In genomic region chr10:124842721-124843120, GRCh38 we compare ENCODE assay signal across 26 cellular contexts.
"Had no signal": no experiment of that assay in that cellular context is flagged by ENCODE, and none has a peak within 500 bp of the region (broad histone marks: within the 10 kb centered on the region; RNA-seq: fewer than 3 reads in every experiment).

No MANE protein-coding gene starts in this region.

- H3K4me1 ChIP-seq: SJCRH30 had no signal

- ATAC-seq: activated CD8-positive, alpha-beta T cell treated with anti-CD3 and anti-CD28 coated beads for 36 hours; activated naive CD4-positive, alpha-beta T cell treated with anti-CD3 and anti-CD28 coated beads, Interleukin-2, amount 50 U/mL, for 72 hours; Panc1 had no signal

- H3K4me1 Mint-ChIP-seq: activated CD4-positive, alpha-beta T cell treated with anti-CD3 and anti-CD28 coated beads, Interleukin-2, amount 10 ng/mL, durations not matched to agents 24 days and 14 days; brain had no signal

- H3K27ac ChIP-seq: SJCRH30, SK-N-MC had no signal

- H3K27ac Mint-ChIP-seq: activated CD4-positive, alpha-beta T cell treated with anti-CD3 and anti-CD28 coated beads, Interleukin-2, amount 10 ng/mL, durations not matched to agents 24 days and 14 days; activated CD8-positive, alpha-beta T cell treated with anti-CD3 and anti-CD28 coated beads for 36 hours; activated naive CD4-positive, alpha-beta T cell treated with anti-CD3 and anti-CD28 coated beads for 36 hours; activated naive CD4-positive, alpha-beta T cell treated with anti-CD3 and anti-CD28 coated beads, Interleukin-2, amount 50 U/mL, for 72 hours; activated T-helper 2 cell treated with anti-CD3 and anti-CD28 coated beads, Interferon-gamma antibody, Interleukin-2, Interleukin-4, amounts not matched to agents 10 μg/mL and 5 μg/mL and 100 μg/mL, durations not matched to agents 14 hours and 24 hours and 36 hours; brain; T-helper 1 cell treated with Interleukin-12 subunit alpha and Interleukin-12 subunit beta and Interleukin-4 antibody, amounts not matched to agents 30 μg/mL and 1 μg/mL, for 36 hours; T-helper 2 cell treated with Interferon-gamma antibody and Interleukin-4, amounts not matched to agents 5 μg/mL and 100 μg/mL, for 36 hours had no signal

- H3K9me3 Mint-ChIP-seq: activated CD4-positive, alpha-beta T cell treated with anti-CD3 and anti-CD28 coated beads, Interleukin-2, amount 10 ng/mL, durations not matched to agents 24 days and 14 days; activated CD8-positive, alpha-beta T cell treated with anti-CD3 and anti-CD28 coated beads for 36 hours; activated naive CD4-positive, alpha-beta T cell treated with anti-CD3 and anti-CD28 coated beads for 36 hours; activated naive CD4-positive, alpha-beta T cell treated with anti-CD3 and anti-CD28 coated beads, Interleukin-2, amount 50 U/mL, for 72 hours; activated T-helper 2 cell treated with anti-CD3 and anti-CD28 coated beads, Interferon-gamma antibody, Interleukin-2, Interleukin-4, amounts not matched to agents 10 μg/mL and 5 μg/mL and 100 μg/mL, durations not matched to agents 14 hours and 24 hours and 36 hours; T-helper 1 cell treated with Interleukin-12 subunit alpha and Interleukin-12 subunit beta and Interleukin-4 antibody, amounts not matched to agents 30 μg/mL and 1 μg/mL, for 36 hours; T-helper 2 cell treated with Interferon-gamma antibody and Interleukin-4, amounts not matched to agents 5 μg/mL and 100 μg/mL, for 36 hours had no signal

- H3K9me3 ChIP-seq: SJCRH30 had no signal

- H3K36me3 ChIP-seq: SJCRH30 had no signal

- H3K36me3 Mint-ChIP-seq: activated naive CD4-positive, alpha-beta T cell treated with anti-CD3 and anti-CD28 coated beads, Interleukin-2, amount 50 U/mL, for 72 hours; brain had no signal

- H3K4me3 ChIP-seq: SJCRH30, SK-N-MC had no signal

- H3K4me3 Mint-ChIP-seq: activated CD4-positive, alpha-beta T cell treated with anti-CD3 and anti-CD28 coated beads, Interleukin-2, amount 10 ng/mL, durations not matched to agents 24 days and 14 days; activated CD8-positive, alpha-beta T cell treated with anti-CD3 and anti-CD28 coated beads for 36 hours; activated naive CD4-positive, alpha-beta T cell treated with anti-CD3 and anti-CD28 coated beads for 36 hours; brain; T-helper 1 cell treated with Interleukin-12 subunit alpha and Interleukin-12 subunit beta and Interleukin-4 antibody, amounts not matched to agents 30 μg/mL and 1 μg/mL, for 36 hours; T-helper 2 cell treated with Interferon-gamma antibody and Interleukin-4, amounts not matched to agents 5 μg/mL and 100 μg/mL, for 36 hours had no signal

- H3K27me3 Mint-ChIP-seq: activated CD4-positive, alpha-beta T cell treated with anti-CD3 and anti-CD28 coated beads, Interleukin-2, amount 10 ng/mL, durations not matched to agents 24 days and 14 days; activated CD8-positive, alpha-beta T cell treated with anti-CD3 and anti-CD28 coated beads for 36 hours; brain had no signal

- DNase-seq: activated CD4-positive, alpha-beta T cell treated with anti-CD3 and anti-CD28 coated beads, Interleukin-2, amount 10 ng/mL, durations not matched to agents 24 days and 14 days; activated CD4-positive, alpha-beta T cell treated with anti-CD3 and anti-CD28 coated beads, Interleukin-2, amount 50 U/mL, for 4 hours; activated CD8-positive, alpha-beta T cell treated with anti-CD3 and anti-CD28 coated beads for 36 hours; activated gamma-delta T cell treated with Interleukin-2 at 50 U/mL for 16 hours; activated naive CD4-positive, alpha-beta T cell treated with anti-CD3 and anti-CD28 coated beads for 36 hours; activated T-cell treated with anti-CD3 and anti-CD28 coated beads, Interleukin-2, amount 50 U/mL, for 1 hour; anterior cingulate cortex; caudate nucleus; cerebellar nuclear complex; NCI-H1105; NCI-H1417 treated with DMSO at 0.1 percent for 48 hours; NCI-H187 treated with DMSO at 0.1 percent for 48 hours; NCI-H2081 treated with DMSO at 0.1 percent for 48 hours; NCI-H226; NCI-H446 treated with DMSO at 0.1 percent for 48 hours; NCI-H524; NCI-H69; SHP77; SJCRH30 had no signal

- H3K27me3 ChIP-seq: SJCRH30 had no signal
